ENCODE assay signal across 22 cellular contexts in the genomic region with DNA sequence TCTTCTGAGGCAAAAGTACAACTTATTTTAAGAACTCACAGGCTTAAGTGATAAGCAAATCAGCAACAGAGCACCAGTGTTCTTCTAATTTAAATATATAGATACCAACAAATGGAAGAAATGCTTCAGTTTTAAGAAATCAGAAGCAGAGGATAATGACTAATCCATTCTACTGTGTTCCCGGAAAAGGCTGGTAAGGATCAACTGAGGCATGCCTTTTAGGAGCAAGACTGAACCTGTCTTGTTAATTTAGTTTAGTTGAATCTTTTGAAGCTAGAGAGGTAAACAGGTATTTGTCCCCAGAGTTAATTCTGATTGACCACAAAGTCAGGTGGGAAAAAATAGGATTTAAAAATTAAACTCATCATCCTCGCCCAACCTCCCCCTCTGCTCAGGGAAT.
"Had no signal": no experiment of that assay in that cellular context is flagged by ENCODE, and none has a peak within 500 bp of the region (broad histone marks: within the 10 kb centered on the region; RNA-seq: fewer than 3 reads in every experiment).

No MANE protein-coding gene starts in this region.

- H3K4me3 Mint-ChIP-seq: immature natural killer cell; memory B cell; natural killer cell; neural crest cell; stimulated activated naive CD8-positive, alpha-beta T cell treated with anti-CD3 and anti-CD28 coated beads, Interleukin-15, amount 100 ng/mL, for 72 hours; type B pancreatic cell had no signal

- H3K27me3 Mint-ChIP-seq: memory B cell; stimulated activated naive CD8-positive, alpha-beta T cell treated with anti-CD3 and anti-CD28 coated beads, Interleukin-15, amount 100 ng/mL, for 72 hours; type B pancreatic cell had no signal

- H3K4me3 ChIP-seq: coronary artery, esophagus muscularis mucosa, lung, pancreas, right lobe of liver, smooth muscle cell, tibial artery had no signal

- ATAC-seq: left lobe of liver; natural killer cell; pancreas; right lobe of liver; stimulated activated naive CD8-positive, alpha-beta T cell treated with anti-CD3 and anti-CD28 coated beads, Interleukin-15, amount 100 ng/mL, for 72 hours had no signal

- H3K27ac Mint-ChIP-seq: memory B cell, natural killer cell, type B pancreatic cell had no signal

- H3K9me3 Mint-ChIP-seq: type B pancreatic cell had no signal

- DNase-seq: dermis blood vessel endothelial cell; effector memory CD4-positive, alpha-beta T cell; immature natural killer cell; kidney; natural killer cell; pancreas; right lobe of liver; stimulated activated CD4-positive, alpha-beta T cell treated with anti-CD3 and anti-CD28 coated beads, Interleukin-12 subunit alpha, Interleukin-12 subunit beta, amount 100 ng/mL, for 4 hours; stimulated activated CD4-positive, alpha-beta T cell treated with anti-CD3 and anti-CD28 coated beads, Interleukin-1b, Interleukin-23, amount 100 ng/mL, for 48 hours; stimulated activated CD4-positive, alpha-beta T cell treated with anti-CD3 and anti-CD28 coated beads, Interleukin-4, amount 100 ng/mL, for 1 hour; stimulated activated CD8-positive, alpha-beta memory T cell treated with anti-CD3 and anti-CD28 coated beads, Interleukin-4, amount 100 ng/mL, for 48 hours; stimulated activated naive CD4-positive, alpha-beta T cell; stimulated activated naive CD8-positive, alpha-beta T cell treated with anti-CD3 and anti-CD28 coated beads, Interleukin-15, amount 100 ng/mL, for 72 hours; tibial artery had no signal

- H3K4me1 Mint-ChIP-seq: memory B cell had no signal
